18 cellular contexts compared by ENCODE assay signal in genomic region chr16:58654456-58655214, GRCh38.
"Had no signal": no experiment of that assay in that cellular context is flagged by ENCODE, and none has a peak within 500 bp of the region (broad histone marks: within the 10 kb centered on the region; RNA-seq: fewer than 3 reads in every experiment).

No MANE protein-coding gene starts in this region.

- H3K36me3 ChIP-seq: lower lobe of right lung, spleen, vagina had no signal

- DNase-seq: activated naive CD4-positive, alpha-beta T cell treated with Interleukin-2 at 50 U/mL for 16 hours; activated naive CD8-positive, alpha-beta T cell treated with anti-CD3 and anti-CD28 coated beads for 36 hours; activated T-cell treated with anti-CD3 and anti-CD28 coated beads, Interleukin-2, amount 50 U/mL, for 4 hours; cortex of kidney; immature natural killer cell; lower lobe of right lung; mesendoderm; naive B cell; posterior cingulate gyrus; retina; spleen; stimulated activated CD4-positive, alpha-beta T cell treated with anti-CD3 and anti-CD28 coated beads, Interleukin-4, amount 100 ng/mL, for 1 hour; stimulated activated naive CD4-positive, alpha-beta T cell; testis; trophoblast cell had no signal

- H3K36me3 Mint-ChIP-seq: activated naive CD8-positive, alpha-beta T cell treated with anti-CD3 and anti-CD28 coated beads for 36 hours; immature natural killer cell; naive B cell had no signal

- H3K4me3 Mint-ChIP-seq: activated naive CD8-positive, alpha-beta T cell treated with anti-CD3 and anti-CD28 coated beads for 36 hours; activated T-cell treated with anti-CD3 and anti-CD28 coated beads, Interleukin-2, amount 50 U/mL, for 4 hours; immature natural killer cell; naive B cell had no signal

- H3K27ac ChIP-seq: lower lobe of right lung, spleen, testis, vagina had no signal

- ATAC-seq: activated T-cell treated with anti-CD3 and anti-CD28 coated beads, Interleukin-2, amount 50 U/mL, for 4 hours; lower lobe of right lung had no signal

- H3K9me3 Mint-ChIP-seq: activated naive CD8-positive, alpha-beta T cell treated with anti-CD3 and anti-CD28 coated beads for 36 hours; activated T-cell treated with anti-CD3 and anti-CD28 coated beads, Interleukin-2, amount 50 U/mL, for 4 hours; immature natural killer cell; naive B cell had no signal

- H3K27me3 Mint-ChIP-seq: activated naive CD8-positive, alpha-beta T cell treated with anti-CD3 and anti-CD28 coated beads for 36 hours had no signal

- H3K27me3 ChIP-seq: spleen, testis, vagina had no signal

- H3K9me3 ChIP-seq: lower lobe of right lung, spleen, testis, vagina had no signal

- H3K4me3 ChIP-seq: lower lobe of right lung, spleen, testis, vagina had no signal

- FAIRE-seq: endometrium, TTC549 had no signal

- H3K4me1 Mint-ChIP-seq: activated naive CD8-positive, alpha-beta T cell treated with anti-CD3 and anti-CD28 coated beads for 36 hours; immature natural killer cell had no signal

- H3K4me1 ChIP-seq: lower lobe of right lung, spleen, testis, vagina had no signal

- H3K27ac Mint-ChIP-seq: activated naive CD8-positive, alpha-beta T cell treated with anti-CD3 and anti-CD28 coated beads for 36 hours; immature natural killer cell had no signal
